26 cellular contexts compared by ENCODE assay signal in genomic region chr10:117719558-117719957, GRCh38.
"Had no signal": no experiment of that assay in that cellular context is flagged by ENCODE, and none has a peak within 500 bp of the region (broad histone marks: within the 10 kb centered on the region; RNA-seq: fewer than 3 reads in every experiment).

No MANE protein-coding gene starts in this region.

- H3K9me3 Mint-ChIP-seq: immature natural killer cell; stimulated activated effector memory CD8-positive, alpha-beta T cell treated with anti-CD3 and anti-CD28 coated beads, Interleukin-12 subunit alpha, Interleukin-12 subunit beta, amount 100 ng/mL, for 72 hours had no signal

- H3K9me3 ChIP-seq: left lung, mucosa of descending colon, pancreas, testis had no signal

- H3K4me1 Mint-ChIP-seq: immature natural killer cell; naive B cell; stimulated activated effector memory CD8-positive, alpha-beta T cell treated with anti-CD3 and anti-CD28 coated beads, Interleukin-12 subunit alpha, Interleukin-12 subunit beta, amount 100 ng/mL, for 72 hours had no signal

- DNase-seq: dermis blood vessel endothelial cell; effector memory CD4-positive, alpha-beta T cell; foreskin melanocyte; hypothalamus; immature natural killer cell; islet precursor cell; left lung; mesenchymal stem cell; mucosa of descending colon; naive B cell; pancreas; stimulated activated CD4-positive, alpha-beta T cell treated with anti-CD3 and anti-CD28 coated beads, Interleukin-12 subunit alpha, Interleukin-12 subunit beta, amount 100 ng/mL, for 4 hours; stimulated activated CD4-positive, alpha-beta T cell treated with anti-CD3 and anti-CD28 coated beads, Interleukin-1b, Interleukin-23, amount 100 ng/mL, for 48 hours; stimulated activated CD4-positive, alpha-beta T cell treated with anti-CD3 and anti-CD28 coated beads, Interleukin-4, amount 100 ng/mL, for 1 hour; stimulated activated naive CD4-positive, alpha-beta T cell treated with Interleukin-2 at 50 U/mL for 16 hours; stomach; testis; tibial artery; upper lobe of left lung had no signal

- H3K4me3 Mint-ChIP-seq: immature natural killer cell; mesothelial cell of epicardium; naive B cell; natural killer cell treated with Interleukin-12 subunit alpha and Interleukin-12 subunit beta and Interleukin-15 and Interleukin-18, amount 100 ng/mL, for 72 hours; stimulated activated effector memory CD8-positive, alpha-beta T cell treated with anti-CD3 and anti-CD28 coated beads, Interleukin-12 subunit alpha, Interleukin-12 subunit beta, amount 100 ng/mL, for 72 hours had no signal

- H3K4me1 ChIP-seq: esophagus muscularis mucosa, left lung, pancreas, right atrium auricular region, stomach, testis, tibial artery, upper lobe of left lung had no signal

- H3K27ac Mint-ChIP-seq: immature natural killer cell; mesothelial cell of epicardium; naive B cell; natural killer cell treated with Interleukin-12 subunit alpha and Interleukin-12 subunit beta and Interleukin-15 and Interleukin-18, amount 100 ng/mL, for 72 hours; stimulated activated effector memory CD8-positive, alpha-beta T cell treated with anti-CD3 and anti-CD28 coated beads, Interleukin-12 subunit alpha, Interleukin-12 subunit beta, amount 100 ng/mL, for 72 hours had no signal

- H3K36me3 Mint-ChIP-seq: immature natural killer cell; mesothelial cell of epicardium; naive B cell; natural killer cell treated with Interleukin-12 subunit alpha and Interleukin-12 subunit beta and Interleukin-15 and Interleukin-18, amount 100 ng/mL, for 72 hours; stimulated activated effector memory CD8-positive, alpha-beta T cell treated with anti-CD3 and anti-CD28 coated beads, Interleukin-12 subunit alpha, Interleukin-12 subunit beta, amount 100 ng/mL, for 72 hours had no signal

- H3K27me3 ChIP-seq: pancreas, right atrium auricular region, testis, upper lobe of left lung had no signal

- H3K36me3 ChIP-seq: esophagus muscularis mucosa, left lung, pancreas, right atrium auricular region, stomach, tibial artery, upper lobe of left lung had no signal

- H3K27ac ChIP-seq: coronary artery, esophagus muscularis mucosa, left lung, pancreas, right atrium auricular region, stomach, testis, tibial artery, upper lobe of left lung had no signal

- H3K4me3 ChIP-seq: coronary artery, esophagus muscularis mucosa, left lung, mucosa of descending colon, pancreas, right atrium auricular region, smooth muscle cell, stomach, testis, tibial artery, upper lobe of left lung had no signal
